In genomic region chr1:161458174-161458775, GRCh38 we compare ENCODE assay signal across 6 cellular contexts. TPM values are rescaled to one million over a fixed set of nuclear protein-coding genes. Genes with fewer than 3 reads are reported as not detected.
"Had no signal": no experiment of that assay in that cellular context is flagged by ENCODE, and none has a peak within 500 bp of the region (broad histone marks: within the 10 kb centered on the region; RNA-seq: fewer than 3 reads in every experiment).

No MANE protein-coding gene starts in this region.

RNA-seq across cellular contexts. Expression of gene FCGR2A, which starts 47.0 kb away (rescaled TPM):
- total RNA-seq: activated CD4-positive, alpha-beta T cell treated with anti-CD3 and anti-CD28 coated beads for 36 hours; activated CD4-positive, alpha-beta T cell treated with anti-CD3 and anti-CD28 coated beads, Interleukin-2, amount 10 ng/mL, durations not matched to agents 7 days and 5 days; activated naive CD8-positive, alpha-beta T cell treated with anti-CD3 and anti-CD28 coated beads for 36 hours; activated T-helper 17 cell treated with anti-CD3 and anti-CD28 coated beads, Interleukin-2, amount 50 U/mL, for 72 hours; astrocyte; LHCN-M2 had no signal
